Comparison of ENCODE assay signal across 2 cellular contexts in genomic region chr11:125164091-125164421, GRCh38.
TF ChIP-seq lines count a peak whose summit lies in the region.

No MANE protein-coding gene starts in this region.

TF ChIP-seq in SK-N-SH, 30 proteins besides CTCF, POLR2A, EP300 and RAD21:
- TF ChIP-seq JUND (IDR thresholded peaks at IDR 0.05) (no peak), TAF1 (IDR thresholded peaks at IDR 0.05; ENCODE audit: borderline replicate concordance, low read depth, low read length) (no peak), ZBTB33 (IDR thresholded peaks at IDR 0.05; ENCODE audit: borderline replicate concordance, low read depth) (no peak), SIN3A (IDR thresholded peaks at IDR 0.05; ENCODE audit: borderline replicate concordance, low read depth, low read length) (no peak)

TF ChIP-seq in SK-N-SH treated with all-trans-retinoic acid at 6 μM for 48 hours, 23 proteins besides CTCF, POLR2A, EP300 and RAD21:
- TF ChIP-seq TOX (CRISPR knock-in tag; IDR thresholded peaks at IDR 0.05; ENCODE audit: borderline replicate concordance) (no peak), OSR1 (CRISPR knock-in tag; IDR thresholded peaks at IDR 0.05) (no peak), BACH2 (CRISPR knock-in tag; IDR thresholded peaks at IDR 0.05; ENCODE audit: borderline replicate concordance) (no peak), ISL1 (CRISPR knock-in tag; IDR thresholded peaks at IDR 0.05) (no peak), TSHZ2 (CRISPR knock-in tag; IDR thresholded peaks at IDR 0.05) (no peak), ESRRG (CRISPR knock-in tag; IDR thresholded peaks at IDR 0.05) (no peak), CREB5 (CRISPR knock-in tag; IDR thresholded peaks at IDR 0.05; ENCODE audit: low read depth) (no peak), RARB (CRISPR knock-in tag; IDR thresholded peaks at IDR 0.05) (no peak), PPARA (CRISPR knock-in tag; IDR thresholded peaks at IDR 0.05; ENCODE audit: borderline replicate concordance) (no peak), TCF4 (CRISPR knock-in tag; IDR thresholded peaks at IDR 0.05; ENCODE audit: borderline replicate concordance) (no peak), POU6F1 (CRISPR knock-in tag; IDR thresholded peaks at IDR 0.05; ENCODE audit: borderline replicate concordance, low read depth) (no peak)
